In genomic region chr1:52927219-52928082, GRCh38 we compare ENCODE assay signal across 7 cellular contexts. TPM values are rescaled to one million over a fixed set of nuclear protein-coding genes. Genes with fewer than 3 reads are reported as not detected.
DNase-seq lines count a peak whose midpoint lies in the region; ATAC-seq and TF ChIP-seq lines count a peak whose summit lies in the region.

SCP2 (plus strand) TSS chr1:52927276; CDS start chr1:52927397, 121 bp downstream.

- H3K4me1 Mint-ChIP-seq in endothelial cell (ENCODE audit: unreplicated experiment), result peaks cover 7% of the 10 kb centered on the region

- H3K27ac Mint-ChIP-seq in endothelial cell (ENCODE audit: unreplicated experiment), result no peak within 1 kb of the TSS

- peaks cover 4% of the 10 kb centered on the region for H3K36me3 Mint-ChIP-seq in endothelial cell (ENCODE audit: low read depth, unreplicated experiment)

- DNase-seq in NCI-H748 treated with DMSO at 0.1 percent for 48 hours (lab: John Stamatoyannopoulos, UW) (peak; percentile 14), endothelial cell (ENCODE audit: low spot score) (peak; percentile 64), middle frontal gyrus (ENCODE audit: extremely low spot score, low spot score) (peak; percentile 56)
- peak; percentile 81 for DNase-seq in activated CD8-positive, alpha-beta memory T cell treated with anti-CD3 and anti-CD28 coated beads, Interleukin-2, amount 50 U/mL, for 4 hours
- peak; percentile 63 to 74 for DNase-seq in stimulated activated CD8-positive, alpha-beta memory T cell treated with anti-CD3 and anti-CD28 coated beads, Interleukin-15, amount 100 ng/mL, for 48 hours (ENCODE audit: low read depth in 2 of 2)

- no peak for TF ChIP-seq CTCF in endothelial cell (IDR thresholded peaks at IDR 0.05; ENCODE audit: unreplicated experiment)

- peak; percentile 78 for ATAC-seq in GM18498 (IDR thresholded peaks at IDR 0.05; ENCODE audit: unreplicated experiment)
- peak; percentile 65 for ATAC-seq in HG03108 (IDR thresholded peaks at IDR 0.05; ENCODE audit: unreplicated experiment)

- peak within 1 kb of the TSS; percentile 93 for H3K4me3 Mint-ChIP-seq in endothelial cell (ENCODE audit: unreplicated experiment)

- peaks cover 8% of the 10 kb centered on the region for H3K27me3 Mint-ChIP-seq in endothelial cell (ENCODE audit: unreplicated experiment)

- no peaks in the 10 kb centered on the region for H3K9me3 Mint-ChIP-seq in endothelial cell (ENCODE audit: unreplicated experiment)

RNA-seq across cellular contexts. Expression of gene SCP2, which starts in this region (rescaled TPM):
- total RNA-seq in endothelial cell (ENCODE audit: unreplicated experiment), result 93.2 TPM

Comparison
In these comparisons a context has a peak if more than half of its experiments do, and no peak if none do; other contexts are left out.
1. Peak in every context shown above with its lines: DNase-seq and ATAC-seq.
2. DNase-seq: peak in every context shown above with its lines; median percentile 81 in activated CD8-positive, alpha-beta memory T cell treated with anti-CD3 and anti-CD28 coated beads, Interleukin-2, amount 50 U/mL, for 4 hours; 68 in stimulated activated CD8-positive, alpha-beta memory T cell treated with anti-CD3 and anti-CD28 coated beads, Interleukin-15, amount 100 ng/mL, for 48 hours; 64 in endothelial cell; 56 in middle frontal gyrus; 14 in NCI-H748 treated with DMSO at 0.1 percent for 48 hours.